In genomic region chr6:31397153-31397499, GRCh38 we compare ENCODE assay signal across 7 cellular contexts. TPM values are rescaled to one million over a fixed set of nuclear protein-coding genes. Genes with fewer than 3 reads are reported as not detected.
DNase-seq lines count a peak whose midpoint lies in the region; ATAC-seq, FAIRE-seq and TF ChIP-seq lines count a peak whose summit lies in the region.
"Not testable (repeated sequence)": the region's sequence is repeated elsewhere in the genome, so short reads cannot be mapped to it uniquely, and the experiment has no call there.

No MANE protein-coding gene starts in this region.

- in situ Hi-C loops in Panc1 (cut with HindIII; ENCODE audit: low pct_unique_long_range_greater_than_20kb, low sequenced_read_pairs), result not testable (repeated sequence)

- not testable (repeated sequence) for H3K9me3 Mint-ChIP-seq in CD4-positive, alpha-beta T cell; activated CD4-positive, alpha-beta T cell treated with anti-CD3 and anti-CD28 coated beads, Interleukin-2, amount 10 ng/mL, durations not matched to agents 7 days and 5 days; immature natural killer cell

- intact Hi-C loops in CD4-positive, alpha-beta T cell (cut with DNase I, micrococcal nuclease), result loop anchor here (1.0 to 5.0 kb wide), 2 partner anchors 44 to 200 kb away; no protein-coding TSS in a partner anchor
- intact Hi-C loops in HCT116 (cut with micrococcal nuclease), result loop anchor here (1.0 to 5.0 kb wide), 2 partner anchors 95 to 201 kb away; no protein-coding TSS in a partner anchor
- intact Hi-C loops in Panc1 (cut with micrococcal nuclease; ENCODE audit: unreplicated experiment), result not testable (repeated sequence)

- H2AFZ ChIP-seq in HCT116 (ENCODE audit: low read depth, low read length, poor library complexity, severe bottlenecking), result peak overlapping the region; percentile 41

- RAD21 ChIA-PET in HCT116 (lab: Charles Lee; ENCODE audit: low non-redundant PET in 1 of 2, low total read pairs in 2 of 2, uncharacterized antibody in 2 of 2, unreplicated experiment in 2 of 2), result interaction anchor here in 1 of 2 experiments (1.1 kb wide), 1 partner anchor 45 kb away, joined by 4 read pairs; no protein-coding TSS in a partner anchor

- ATAC-seq in CD4-positive, alpha-beta T cell (ENCODE audit: poor library complexity); HCT116; Panc1: not testable (repeated sequence)

- H3K27ac Mint-ChIP-seq in CD4-positive, alpha-beta T cell, result peak overlapping the region; percentile 28
- H3K27ac Mint-ChIP-seq in activated CD4-positive, alpha-beta T cell treated with anti-CD3 and anti-CD28 coated beads, Interleukin-2, amount 10 ng/mL, durations not matched to agents 7 days and 5 days, result peak overlapping the region; percentile 46
- peak overlapping the region in 1 of 6 donors; percentile 57 for H3K27ac Mint-ChIP-seq in immature natural killer cell

- H3K9me3 ChIP-seq in CD4-positive, alpha-beta T cell (ENCODE audit: control insufficient read depth, low read length); HCT116 (ENCODE audit: control insufficient read depth in 1 of 2, insufficient read depth in 1 of 2, low read depth in 1 of 2, low read length in 2 of 2); Panc1 (ENCODE audit: control insufficient read depth, insufficient read depth, low read depth, low read length): not testable (repeated sequence)

- peaks cover 29 to 36% of the 10 kb centered on the region in 2 experiments for H3K4me1 ChIP-seq in HCT116 (ENCODE audit: control insufficient read depth in 1 of 2, insufficient read depth in 2 of 2, low read length in 2 of 2)
- H3K4me1 ChIP-seq in Panc1 (ENCODE audit: control insufficient read depth, insufficient read depth, low read length), result not testable (repeated sequence)

- POLR2A ChIA-PET in CD4-positive, alpha-beta T cell (lab: Charles Lee), result interaction anchor here (0.6 to 1.0 kb wide), 2 partner anchors 47 to 652 kb away, joined by 3 read pairs; no protein-coding TSS in a partner anchor
- POLR2A ChIA-PET in HCT116 (lab: Charles Lee), result interaction anchor here (1.1 to 1.2 kb wide), 2 partner anchors 45 to 66 kb away, joined by 3 to 4 read pairs; no protein-coding TSS in a partner anchor
- POLR2A ChIA-PET in Panc1 (lab: Charles Lee); activated CD4-positive, alpha-beta T cell treated with anti-CD3 and anti-CD28 coated beads, Interleukin-2, amount 10 ng/mL, durations not matched to agents 7 days and 5 days (lab: Charles Lee): not testable (repeated sequence)

- H3K79me2 ChIP-seq in HCT116 (ENCODE audit: insufficient read depth, low read length), result not testable (repeated sequence)

- peak overlapping the region; percentile 67 for H3K4me2 ChIP-seq in HCT116 (ENCODE audit: low read length)

- TF ChIP-seq CTCF in CD4-positive, alpha-beta T cell (IDR thresholded peaks at IDR 0.05); HCT116 (IDR thresholded peaks at IDR 0.05 in 2 of 3, conservative IDR thresholded peaks at IDR 0.05 in 1 of 3; ENCODE audit: borderline replicate concordance in 1 of 3, insufficient read depth in 1 of 3, low read depth in 2 of 3, low read length in 2 of 3); bronchial epithelial cell (IDR thresholded peaks at IDR 0.05; ENCODE audit: insufficient read depth, low read length, severe bottlenecking): not testable (repeated sequence)
- peak; percentile 62 for TF ChIP-seq CTCF in Panc1 (IDR thresholded peaks at IDR 0.05)

- H3K27ac ChIP-seq in CD4-positive, alpha-beta T cell (ENCODE audit: low read depth, low read length); HCT116 (ENCODE audit: low read depth, low read length): not testable (repeated sequence)
- peak overlapping the region; percentile 59; the same call in 1 of the 2 replicates for H3K27ac ChIP-seq in Panc1 (ENCODE audit: low read length)

- H3K27me3 Mint-ChIP-seq in CD4-positive, alpha-beta T cell; activated CD4-positive, alpha-beta T cell treated with anti-CD3 and anti-CD28 coated beads, Interleukin-2, amount 10 ng/mL, durations not matched to agents 7 days and 5 days; immature natural killer cell (ENCODE audit: low read depth in 3 of 3): not testable (repeated sequence)

- not testable (repeated sequence) for H3K4me3 ChIP-seq in HCT116 (replicated peaks in 1 of 2; ENCODE audit: low read depth in 1 of 2, low read length in 2 of 2); bronchial epithelial cell (ENCODE audit: low read depth, low read length)
- peak overlapping the region; percentile 15 to 45; a peak in 3 of 4 replicates for H3K4me3 ChIP-seq in Panc1 (ENCODE audit: low read depth in 2 of 2, low read length in 2 of 2)

- H3K36me3 ChIP-seq in HCT116 (ENCODE audit: control insufficient read depth in 1 of 2, insufficient read depth in 2 of 2, low read length in 2 of 2); Panc1 (ENCODE audit: control insufficient read depth, insufficient read depth, low read length); bronchial epithelial cell (ENCODE audit: control insufficient read depth, insufficient read depth, low read length): not testable (repeated sequence)

- not testable (repeated sequence) for TF ChIP-seq POLR2A in HCT116 (IDR thresholded peaks at IDR 0.05; ENCODE audit: borderline replicate concordance, extremely low read depth, insufficient read depth, insufficient read length)

- H4K20me1 ChIP-seq in HCT116 (ENCODE audit: insufficient read depth), result not testable (repeated sequence)

- not testable (repeated sequence) for DNase-seq in CD4-positive, alpha-beta T cell; HCT116 (ENCODE audit: low read depth, low spot score); Panc1 (ENCODE audit: low read depth, low spot score); activated CD4-positive, alpha-beta T cell treated with anti-CD3 and anti-CD28 coated beads, Interleukin-2, amount 10 ng/mL, durations not matched to agents 7 days and 5 days; bronchial epithelial cell (ENCODE audit: low read depth); immature natural killer cell
- DNase-seq in retina, result peak; percentile 11

- not testable (repeated sequence) for H3K9ac ChIP-seq in HCT116 (ENCODE audit: low read length)

- not testable (repeated sequence) for H3K9me2 ChIP-seq in HCT116 (ENCODE audit: insufficient read depth)

- CTCF ChIA-PET in CD4-positive, alpha-beta T cell (lab: Charles Lee), result interaction anchor here (1.6 to 2.0 kb wide), 3 partner anchors 45 to 260 kb away, joined by 4 to 14 read pairs (median 4); no protein-coding TSS in a partner anchor
- CTCF ChIA-PET in HCT116 (lab: Charles Lee) (interaction anchor here (0.7 to 6.4 kb wide), 4 partner anchors 46 to 202 kb away, joined by 3 to 71 read pairs (median 4); partner anchors contain the start of gene NCR3), Panc1 (lab: Charles Lee) (interaction anchor here (1.4 kb wide), 1 partner anchor 45 kb away, joined by 13 read pairs; no protein-coding TSS in a partner anchor)
- CTCF ChIA-PET in activated CD4-positive, alpha-beta T cell treated with anti-CD3 and anti-CD28 coated beads, Interleukin-2, amount 10 ng/mL, durations not matched to agents 7 days and 5 days (lab: Charles Lee), result interaction anchor here (1.2 to 3.5 kb wide), 2 partner anchors 30 to 45 kb away, joined by 3 to 18 read pairs; no protein-coding TSS in a partner anchor

- peak; percentile 92 for FAIRE-seq in bronchial epithelial cell (lab: Jason Lieb, UNC)

- peak overlapping the region; percentile 84 for H3K4me3 Mint-ChIP-seq in CD4-positive, alpha-beta T cell
- H3K4me3 Mint-ChIP-seq in activated CD4-positive, alpha-beta T cell treated with anti-CD3 and anti-CD28 coated beads, Interleukin-2, amount 10 ng/mL, durations not matched to agents 7 days and 5 days, result not testable (repeated sequence)
- H3K4me3 Mint-ChIP-seq in immature natural killer cell, result peak overlapping the region in 4 of 5 donors; percentile 20 to 63 (median 52)

- H3K36me3 Mint-ChIP-seq in CD4-positive, alpha-beta T cell (ENCODE audit: low read depth), result peaks cover 20% of the 10 kb centered on the region
- not testable (repeated sequence) for H3K36me3 Mint-ChIP-seq in activated CD4-positive, alpha-beta T cell treated with anti-CD3 and anti-CD28 coated beads, Interleukin-2, amount 10 ng/mL, durations not matched to agents 7 days and 5 days (ENCODE audit: low read depth); immature natural killer cell

- peaks cover 37% of the 10 kb centered on the region for H3K4me1 Mint-ChIP-seq in CD4-positive, alpha-beta T cell (ENCODE audit: low read depth)
- peaks cover 32% of the 10 kb centered on the region for H3K4me1 Mint-ChIP-seq in activated CD4-positive, alpha-beta T cell treated with anti-CD3 and anti-CD28 coated beads, Interleukin-2, amount 10 ng/mL, durations not matched to agents 7 days and 5 days
- H3K4me1 Mint-ChIP-seq in immature natural killer cell, result peaks cover 42% of the 10 kb centered on the region in 2 donors

- not testable (repeated sequence) for BruUV-seq in HCT116 (replicated peaks; lab: Mats Ljungman, UMichigan); Panc1 (replicated peaks; lab: Mats Ljungman, UMichigan)

- not testable (repeated sequence) for TF ChIP-seq RAD21 in HCT116 (IDR thresholded peaks at IDR 0.05; ENCODE audit: low read depth)

- not testable (repeated sequence) for H3K27me3 ChIP-seq in CD4-positive, alpha-beta T cell (ENCODE audit: control insufficient read depth, insufficient read depth, low read length); HCT116 (ENCODE audit: insufficient read depth, low read length); Panc1 (ENCODE audit: control insufficient read depth, insufficient read depth, low read length); bronchial epithelial cell (ENCODE audit: control insufficient read depth, insufficient read depth, low read length)

RNA-seq across cellular contexts. Expression of gene MICA, which starts 6.3 kb away (rescaled TPM):
- total RNA-seq in CD4-positive, alpha-beta T cell, result 10 to 100 TPM; 10.6 to 14.0 TPM
- total RNA-seq in HCT116 (2021; ENCODE audit: unreplicated experiment) (24.1 TPM), Panc1 (2021; ENCODE audit: unreplicated experiment) (33.9 TPM), bronchial epithelial cell (47.6 and 51.6 TPM in 2 replicates)
- polyA plus RNA-seq in HCT116 (2012), result 37.3 and 41.2 TPM in 2 replicates
- polyA plus RNA-seq in Panc1 (2012; ENCODE audit: insufficient read length), result 27.7 TPM
- 10 to 100 TPM; 10.5 to 10.8 TPM for total RNA-seq in activated CD4-positive, alpha-beta T cell treated with anti-CD3 and anti-CD28 coated beads, Interleukin-2, amount 10 ng/mL, durations not matched to agents 7 days and 5 days
- 1 to 10 TPM; 5.7 to 6.9 (median 6.4) TPM for polyA plus RNA-seq in immature natural killer cell

RNA-seq across cellular contexts. Expression of gene HLA-B, which starts 40.1 kb away (rescaled TPM):
- total RNA-seq in CD4-positive, alpha-beta T cell, result 1,000 to 10,000 TPM; 6,758 to 7,013 TPM
- total RNA-seq in HCT116 (2021; ENCODE audit: unreplicated experiment) (381 TPM), Panc1 (2021; ENCODE audit: unreplicated experiment) (191 TPM), bronchial epithelial cell (46.9 and 59.5 TPM in 2 replicates)
- 504 and 684 TPM in 2 replicates for polyA plus RNA-seq in HCT116 (2012)
- polyA plus RNA-seq in Panc1 (2012; ENCODE audit: insufficient read length), result 134 TPM
- 1,000 to 10,000 TPM; 4,654 to 4,702 TPM for total RNA-seq in activated CD4-positive, alpha-beta T cell treated with anti-CD3 and anti-CD28 coated beads, Interleukin-2, amount 10 ng/mL, durations not matched to agents 7 days and 5 days
- over 10,000 TPM in 2 of 3 donors, 1,000 to 10,000 TPM in 1; 9,643 to 11,927 (median 10,594) TPM for polyA plus RNA-seq in immature natural killer cell

Comparison
In these comparisons a context has a peak if more than half of its experiments do, and no peak if none do; other contexts are left out.
1. RNA of gene HLA-B, which starts 40.1 kb away (total RNA-seq): 6,758 to 7,013 TPM in CD4-positive, alpha-beta T cell and 4,654 to 4,702 TPM in activated CD4-positive, alpha-beta T cell treated with anti-CD3 and anti-CD28 coated beads, Interleukin-2, amount 10 ng/mL, durations not matched to agents 7 days and 5 days; 381 TPM in HCT116 (single experiment), 191 TPM in Panc1 (single experiment) and 46.9 to 59.5 TPM in bronchial epithelial cell; every median in the first group is over 10 times any median in the second.